8 cellular contexts compared by ENCODE assay signal in genomic region chr7:36366005-36366583, GRCh38. TPM values are rescaled to one million over a fixed set of nuclear protein-coding genes. Genes with fewer than 3 reads are reported as not detected.
DNase-seq lines count a peak whose midpoint lies in the region; FAIRE-seq and TF ChIP-seq lines count a peak whose summit lies in the region.

No MANE protein-coding gene starts in this region.

- 75% methylated on average over 9 of the region's 9 CpGs; no CpG with 5 or more reads in 1 of the 2 experiments for WGBS in H1 (ENCODE audit: extremely low coverage in 1 of 2, insufficient coverage in 1 of 2, insufficient read length in 1 of 2, insufficient replicate concordance in 2 of 2, low coverage in 1 of 2, low lambda C conversion rate in 2 of 2, missing lambda C conversion rate in 1 of 2), 2 experiments
- WGBS in lower leg skin, 2 donors: 53 to 59% methylated on average over 9 of the region's 9 CpGs

- no peak for TF ChIP-seq POLR2A in H1 (IDR thresholded peaks at IDR 0.05; ENCODE audit: control extremely low read depth in 1 of 2, low read depth in 2 of 2, low read length in 2 of 2)
- TF ChIP-seq POLR2A in lower leg skin (IDR thresholded peaks at IDR 0.05): no peak

- H3K4me2 ChIP-seq in OCI-LY1 (ENCODE audit: low read length) (peak overlapping the region; percentile 96), H1 (ENCODE audit: insufficient read depth in 1 of 2, low read depth in 2 of 2, low read length in 2 of 2) (peak overlapping the region; percentile 40 to 92)

- TF ChIP-seq RAD21 in H1 (IDR thresholded peaks at IDR 0.05 in 1 of 2, conservative IDR thresholded peaks at IDR 0.05 in 1 of 2; ENCODE audit: low read depth in 2 of 2, low read length in 2 of 2): no peak

- peaks cover 0 to 8% (median 6%) of the 10 kb centered on the region in 3 donors for H3K4me1 Mint-ChIP-seq in CD8-positive, alpha-beta memory T cell
- H3K4me1 Mint-ChIP-seq in osteocyte (ENCODE audit: unreplicated experiment): peaks cover 17% of the 10 kb centered on the region

- H3K27me3 Mint-ChIP-seq in CD8-positive, alpha-beta memory T cell: peaks cover 8 to 15% of the 10 kb centered on the region in 2 donors
- H3K27me3 Mint-ChIP-seq in osteocyte (ENCODE audit: unreplicated experiment): no peaks in the 10 kb centered on the region

- peaks cover 0 to 3% (median 0%) of the 10 kb centered on the region in 3 donors for H3K36me3 Mint-ChIP-seq in CD8-positive, alpha-beta memory T cell
- peaks cover 4% of the 10 kb centered on the region for H3K36me3 Mint-ChIP-seq in osteocyte (ENCODE audit: unreplicated experiment)

- peak overlapping the region in 7 of 8 donors; percentile 84 to 93 (median 88) for H3K27ac Mint-ChIP-seq in CD8-positive, alpha-beta memory T cell
- peak overlapping the region; percentile 31 for H3K27ac Mint-ChIP-seq in osteocyte (ENCODE audit: unreplicated experiment)

- H3K14ac ChIP-seq in H1 (ENCODE audit: insufficient read length): no peak overlapping the region

- no peak overlapping the region for H3K23ac ChIP-seq in H1 (ENCODE audit: insufficient read length)

- no peak overlapping the region for H3K18ac ChIP-seq in H1 (ENCODE audit: extremely low read depth, low read length)

- H2BK120ac ChIP-seq in H1 (replicated peaks; ENCODE audit: low read depth, low read length): no peak overlapping the region

- H4K20me1 ChIP-seq in OCI-LY1 (ENCODE audit: insufficient read depth, low read length) (no peaks in the 10 kb centered on the region), H1 (replicated peaks in 1 of 2; ENCODE audit: control insufficient read depth in 1 of 2, insufficient read depth in 2 of 2, low read length in 2 of 2) (peaks cover 2 to 3% of the 10 kb centered on the region in 2 experiments)

- H2AFZ ChIP-seq in OCI-LY1 (ENCODE audit: low read length) (no peak overlapping the region), H1 (ENCODE audit: low read length) (no peak overlapping the region)

- no peak overlapping the region for H4K5ac ChIP-seq in H1 (ENCODE audit: insufficient read length, low read depth, low read length)

- H3K23me2 ChIP-seq in H1 (ENCODE audit: low read depth, low read length): peaks cover 2% of the 10 kb centered on the region

- H3K9me3 Mint-ChIP-seq in CD8-positive, alpha-beta memory T cell: no peaks in the 10 kb centered on the region
- H3K9me3 Mint-ChIP-seq in osteocyte (ENCODE audit: unreplicated experiment): no peaks in the 10 kb centered on the region

- H3K4ac ChIP-seq in H1 (replicated peaks; ENCODE audit: insufficient read length, low read depth, low read length): no peak overlapping the region

- H3K79me2 ChIP-seq in OCI-LY1 (ENCODE audit: insufficient read depth, low read length) (no peaks in the 10 kb centered on the region), H1 (ENCODE audit: control insufficient read depth in 1 of 2, insufficient read depth in 2 of 2, low read length in 2 of 2) (no peaks in the 10 kb centered on the region)

- H3K9me3 ChIP-seq in CD8-positive, alpha-beta memory T cell (ENCODE audit: low read length): no peaks in the 10 kb centered on the region
- no peaks in the 10 kb centered on the region for H3K9me3 ChIP-seq in OCI-LY1 (ENCODE audit: low read length)
- H3K9me3 ChIP-seq in H1 (ENCODE audit: insufficient read depth in 2 of 2, low read depth in 1 of 2, low read length in 1 of 2): no peaks in the 10 kb centered on the region

- H3K56ac ChIP-seq in H1 (replicated peaks; ENCODE audit: insufficient read length, low read depth, low read length): no peak overlapping the region

- no peaks in the 10 kb centered on the region for H3K36me3 ChIP-seq in CD8-positive, alpha-beta memory T cell (ENCODE audit: insufficient read depth, low read length)
- H3K36me3 ChIP-seq in OCI-LY1 (ENCODE audit: insufficient read depth, low read length) (no peaks in the 10 kb centered on the region), H1 (ENCODE audit: control insufficient read depth in 2 of 4, insufficient read depth in 4 of 4, low read length in 3 of 4) (0 out of 8 replicates have a peak, but pooled peaks cover 0 to 2% (median 0%) of the 10 kb centered on the region in 4 experiments)

- no peak overlapping the region for H2BK5ac ChIP-seq in H1 (ENCODE audit: low read depth, low read length)

- H4K8ac ChIP-seq in H1 (ENCODE audit: extremely low read depth, insufficient read depth, low read length): no peak overlapping the region

- no peaks in the 10 kb centered on the region for H3F3A ChIP-seq in OCI-LY1 (ENCODE audit: insufficient read depth, low read length)

- H2BK20ac ChIP-seq in H1 (ENCODE audit: low read length): no peak overlapping the region

- peak overlapping the region; percentile 77 for H3K27ac ChIP-seq in CD8-positive, alpha-beta memory T cell (ENCODE audit: low read depth, low read length)
- H3K27ac ChIP-seq in OCI-LY1 (ENCODE audit: low read depth, low read length, poor library complexity, severe bottlenecking): no peak overlapping the region
- H3K27ac ChIP-seq in H1 (ENCODE audit: low read depth, low read length): no peak overlapping the region

- peak overlapping the region; percentile 90 for H3K4me3 ChIP-seq in CD8-positive, alpha-beta memory T cell (ENCODE audit: low read length)
- H3K4me3 ChIP-seq in OCI-LY1 (ENCODE audit: low read depth, low read length, poor library complexity, severe bottlenecking) (peak overlapping the region; percentile 62), H1 (ENCODE audit: extremely low read depth in 1 of 4, insufficient read depth in 2 of 4, low read depth in 3 of 4, low read length in 4 of 4) (peak overlapping the region in 2 of 4 experiments; percentile 60 to 77; a peak in 3 of 8 replicates), lower leg skin (ENCODE audit: low read depth, poor library complexity, severe bottlenecking) (no peak overlapping the region)

- FAIRE-seq in H1 (lab: Jason Lieb, UNC): no peak

- H4K91ac ChIP-seq in H1 (replicated peaks; ENCODE audit: insufficient read length, low read length): no peak overlapping the region

- H3K9ac ChIP-seq in OCI-LY1 (ENCODE audit: low read length) (peak overlapping the region; percentile 63; the same call in 1 of the 2 replicates), H1 (replicated peaks in 1 of 4; ENCODE audit: extremely low read depth in 1 of 4, low read depth in 3 of 4, low read length in 3 of 4) (no peak overlapping the region)

- intact Hi-C loops in lower leg skin (cut with DNase I; ENCODE audit: low total_unique reads): no loop called here

- peaks cover 6% of the 10 kb centered on the region for H3K4me1 ChIP-seq in CD8-positive, alpha-beta memory T cell (ENCODE audit: insufficient read depth, low read length)
- H3K4me1 ChIP-seq in OCI-LY1 (ENCODE audit: insufficient read depth, low read length, severe bottlenecking) (peaks cover 11% of the 10 kb centered on the region), H1 (replicated peaks in 1 of 4; ENCODE audit: control insufficient read depth in 3 of 4, insufficient read depth in 4 of 4, low read length in 3 of 4) (no peaks in the 10 kb centered on the region; a peak in 1 of 7 replicates)

- H2BK15ac ChIP-seq in H1 (ENCODE audit: low read length): no peak overlapping the region

- no peaks in the 10 kb centered on the region for H3K27me3 ChIP-seq in CD8-positive, alpha-beta memory T cell (ENCODE audit: insufficient read depth, low read length, poor library complexity, severe bottlenecking)
- H3K27me3 ChIP-seq in OCI-LY1 (ENCODE audit: insufficient read depth, low read length): no peaks in the 10 kb centered on the region
- peaks cover 35 to 68% (median 55%) of the 10 kb centered on the region in 4 experiments for H3K27me3 ChIP-seq in H1 (replicated peaks in 1 of 4; ENCODE audit: control insufficient read depth in 3 of 4, extremely low read depth in 1 of 4, insufficient read depth in 3 of 4, low read length in 3 of 4)

- POLR2A ChIA-PET in CD8-positive, alpha-beta memory T cell (lab: Charles Lee): interaction anchor here (1.9 kb wide), 1 partner anchor 13 kb away, joined by 11 read pairs; no protein-coding TSS in a partner anchor
- POLR2A ChIA-PET in H1 (lab: Charles Lee; ENCODE audit: partially characterized antibody): interaction anchor here (0.6 to 1.7 kb wide), 2 partner anchors 20 to 24 kb away, joined by 3 to 4 read pairs; no protein-coding TSS in a partner anchor

- H2BK12ac ChIP-seq in H1 (ENCODE audit: low read depth, low read length): no peak overlapping the region

- H3K9me2 ChIP-seq in OCI-LY1 (ENCODE audit: low read depth, low read length): no peaks in the 10 kb centered on the region

- H2AK5ac ChIP-seq in H1 (ENCODE audit: low read depth, low read length): no peak overlapping the region

- no peak for TF ChIP-seq EP300 in H1 (IDR thresholded peaks at IDR 0.05; ENCODE audit: borderline replicate concordance in 1 of 2, low read depth in 2 of 2, low read length in 2 of 2)

- no peaks in the 10 kb centered on the region for H3K79me1 ChIP-seq in H1 (ENCODE audit: low read depth, low read length)

- CTCF ChIA-PET in CD8-positive, alpha-beta memory T cell (lab: Charles Lee): interaction anchor here (1.0 to 2.2 kb wide), 6 partner anchors 10 to 381 kb away, joined by 3 to 12 read pairs (median 4); no protein-coding TSS in a partner anchor
- CTCF ChIA-PET in H1 (lab: Charles Lee; ENCODE audit: partially characterized antibody): interaction anchor here (1.1 to 2.9 kb wide), 5 partner anchors 13 to 75 kb away, joined by 3 to 27 read pairs (median 5); partner anchors contain the start of gene ANLN

- peak overlapping the region; percentile 73 to 97 (median 83) for H3K4me3 Mint-ChIP-seq in CD8-positive, alpha-beta memory T cell
- peak overlapping the region; percentile 76 for H3K4me3 Mint-ChIP-seq in osteocyte (ENCODE audit: unreplicated experiment)

- DNase-seq in CD8-positive, alpha-beta memory T cell: no peak
- DNase-seq in H1 (ENCODE audit: low read depth in 1 of 2, low spot score in 2 of 2) (no peak), osteocyte (ENCODE audit: extremely low spot score, unreplicated experiment) (no peak), NOMO-1 (lab: John Stamatoyannopoulos, UW; ENCODE audit: unreplicated experiment in 2 of 2) (no peak), putamen (ENCODE audit: low spot score) (no peak), AG08396 (ENCODE audit: low spot score) (no peak), lower leg skin (ENCODE audit: low spot score in 2 of 2) (no peak)

- TF ChIP-seq CTCF in OCI-LY1 (IDR thresholded peaks at IDR 0.05; ENCODE audit: low read length) (no peak), H1 (IDR thresholded peaks at IDR 0.05; ENCODE audit: control extremely low read depth in 1 of 3, insufficient read depth in 1 of 3, low read depth in 1 of 3, low read length in 3 of 3) (no peak), osteocyte (IDR thresholded peaks at IDR 0.05) (no peak), lower leg skin (IDR thresholded peaks at IDR 0.05) (no peak)

RNA-seq across cellular contexts. Expression of gene ANLN, which starts 23.6 kb away (rescaled TPM):
- 10 to 100 TPM; 29.1 to 31.0 TPM for total RNA-seq in CD8-positive, alpha-beta memory T cell
- polyA plus RNA-seq in CD8-positive, alpha-beta memory T cell: 0.25 TPM
- 87.4 and 90.1 TPM in 2 replicates for total RNA-seq in H1 (2021; fragmentation: NEBNext Ultra II Directional; extraction: Animal tissue kit (Norgen Biotek cat#: 25700))
- 14.8 and 18.5 TPM in 2 replicates for polyA plus RNA-seq in H1 (2011; rRNA removed)
- 12.5 TPM for polyA plus RNA-seq in H1 (2011; cell fraction: cytosol; rRNA removed)
- 92.9 TPM for polyA plus RNA-seq in H1 (2011; cell fraction: nucleus; rRNA removed)
- polyA plus RNA-seq in H1 (2012, experiment 1 of 2): 31.4 to 50.1 TPM (median 43.4 TPM) in 4 replicates
- polyA plus RNA-seq in H1 (2012, experiment 2 of 2): 2.4 TPM
- 109 TPM for polyA plus RNA-seq in H1 (2013, experiment 1 of 2)
- polyA plus RNA-seq in H1 (2013, experiment 2 of 2): 125 TPM
- polyA minus RNA-seq in H1 (2011; rRNA and poly(A)+ RNA removed): 111 and 153 TPM in 2 replicates
- polyA minus RNA-seq in H1 (2011; cell fraction: cytosol; rRNA and poly(A)+ RNA removed): 54.2 TPM
- 140 TPM for polyA minus RNA-seq in H1 (2011; cell fraction: nucleus; rRNA and poly(A)+ RNA removed)
- 33.5 and 37.6 TPM in 2 replicates for total RNA-seq in osteocyte
- 10 to 100 TPM in 3 of 4 donors, 1 to 10 TPM in 1; 9.4 to 17.3 (median 13.5) TPM for total RNA-seq in lower leg skin
